ENCODE assay signal across 1 cellular context in genomic region chr6:91341473-91341872, GRCh38.
TF ChIP-seq lines count a peak whose summit lies in the region.

No MANE protein-coding gene starts in this region.

TF ChIP-seq in WTC11, 78 proteins besides CTCF, POLR2A, EP300 and RAD21 (continued from another document):
- TF ChIP-seq, protein P1, sequence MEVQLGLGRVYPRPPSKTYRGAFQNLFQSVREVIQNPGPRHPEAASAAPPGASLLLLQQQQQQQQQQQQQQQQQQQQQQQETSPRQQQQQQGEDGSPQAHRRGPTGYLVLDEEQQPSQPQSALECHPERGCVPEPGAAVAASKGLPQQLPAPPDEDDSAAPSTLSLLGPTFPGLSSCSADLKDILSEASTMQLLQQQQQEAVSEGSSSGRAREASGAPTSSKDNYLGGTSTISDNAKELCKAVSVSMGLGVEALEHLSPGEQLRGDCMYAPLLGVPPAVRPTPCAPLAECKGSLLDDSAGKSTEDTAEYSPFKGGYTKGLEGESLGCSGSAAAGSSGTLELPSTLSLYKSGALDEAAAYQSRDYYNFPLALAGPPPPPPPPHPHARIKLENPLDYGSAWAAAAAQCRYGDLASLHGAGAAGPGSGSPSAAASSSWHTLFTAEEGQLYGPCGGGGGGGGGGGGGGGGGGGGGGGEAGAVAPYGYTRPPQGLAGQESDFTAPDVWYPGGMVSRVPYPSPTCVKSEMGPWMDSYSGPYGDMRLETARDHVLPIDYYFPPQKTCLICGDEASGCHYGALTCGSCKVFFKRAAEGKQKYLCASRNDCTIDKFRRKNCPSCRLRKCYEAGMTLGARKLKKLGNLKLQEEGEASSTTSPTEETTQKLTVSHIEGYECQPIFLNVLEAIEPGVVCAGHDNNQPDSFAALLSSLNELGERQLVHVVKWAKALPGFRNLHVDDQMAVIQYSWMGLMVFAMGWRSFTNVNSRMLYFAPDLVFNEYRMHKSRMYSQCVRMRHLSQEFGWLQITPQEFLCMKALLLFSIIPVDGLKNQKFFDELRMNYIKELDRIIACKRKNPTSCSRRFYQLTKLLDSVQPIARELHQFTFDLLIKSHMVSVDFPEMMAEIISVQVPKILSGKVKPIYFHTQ (CRISPR knock-in tag; IDR thresholded peaks at IDR 0.05), result no peak
- no peak for TF ChIP-seq NR1H2 (CRISPR knock-in tag; IDR thresholded peaks at IDR 0.05)
- TF ChIP-seq CBFB (CRISPR knock-in tag; IDR thresholded peaks at IDR 0.05; ENCODE audit: low read depth), result no peak
- no peak for TF ChIP-seq ZNF232 (CRISPR knock-in tag; IDR thresholded peaks at IDR 0.05)
- no peak for TF ChIP-seq E2F4 (CRISPR knock-in tag; IDR thresholded peaks at IDR 0.05; ENCODE audit: borderline replicate concordance, low read depth)
- no peak for TF ChIP-seq ATF6 (CRISPR knock-in tag; IDR thresholded peaks at IDR 0.05)
